In genomic region chr16:3816326-3816725, GRCh38 we compare ENCODE assay signal across 15 cellular contexts.
"Had no signal": no experiment of that assay in that cellular context is flagged by ENCODE, and none has a peak within 500 bp of the region (broad histone marks: within the 10 kb centered on the region; RNA-seq: fewer than 3 reads in every experiment).

No MANE protein-coding gene starts in this region.

- H3K27ac Mint-ChIP-seq: activated naive CD8-positive, alpha-beta T cell treated with anti-CD3 and anti-CD28 coated beads, Interleukin-2, amount 50 U/mL, for 24 hours; activated T-helper 1 cell treated with anti-CD3 and anti-CD28 coated beads, Interleukin-12 subunit alpha, Interleukin-12 subunit beta, Interleukin-2, Interleukin-4 antibody, amounts not matched to agents 30 ng/mL and 10 ng/mL and 1 ng/mL, durations not matched to agents 14 hours and 24 hours and 36 hours had no signal

- H3K4me3 ChIP-seq: breast epithelium, left lung, tibial artery had no signal

- H3K9me3 Mint-ChIP-seq: activated naive CD8-positive, alpha-beta T cell treated with anti-CD3 and anti-CD28 coated beads, Interleukin-2, amount 50 U/mL, for 24 hours; activated T-helper 1 cell treated with anti-CD3 and anti-CD28 coated beads, Interleukin-12 subunit alpha, Interleukin-12 subunit beta, Interleukin-2, Interleukin-4 antibody, amounts not matched to agents 30 ng/mL and 10 ng/mL and 1 ng/mL, durations not matched to agents 14 hours and 24 hours and 36 hours; neural crest cell had no signal

- DNase-seq: activated CD4-positive, alpha-beta T cell treated with anti-CD3 and anti-CD28 coated beads, Interleukin-2, amount 50 U/mL, for 1 hour; activated naive CD4-positive, alpha-beta T cell; activated naive CD8-positive, alpha-beta T cell treated with anti-CD3 and anti-CD28 coated beads, Interleukin-2, amount 50 U/mL, for 24 hours; aorta; erythroblast; kidney; left lung; stimulated activated CD4-positive, alpha-beta T cell treated with anti-CD3 and anti-CD28 coated beads, Interleukin-2, amount 100 ng/mL, for 24 hours; tibial artery had no signal

- H3K27me3 Mint-ChIP-seq: activated naive CD8-positive, alpha-beta T cell treated with anti-CD3 and anti-CD28 coated beads, Interleukin-2, amount 50 U/mL, for 24 hours had no signal

- H2AFZ ChIP-seq: parathyroid adenoma had no signal

- H3K36me3 ChIP-seq: breast epithelium, left lung, tibial artery had no signal

- H3K27ac ChIP-seq: breast epithelium, left lung, parathyroid adenoma, tibial artery had no signal

- H3K4me3 Mint-ChIP-seq: activated naive CD8-positive, alpha-beta T cell treated with anti-CD3 and anti-CD28 coated beads, Interleukin-2, amount 50 U/mL, for 24 hours; activated T-helper 1 cell treated with anti-CD3 and anti-CD28 coated beads, Interleukin-12 subunit alpha, Interleukin-12 subunit beta, Interleukin-2, Interleukin-4 antibody, amounts not matched to agents 30 ng/mL and 10 ng/mL and 1 ng/mL, durations not matched to agents 14 hours and 24 hours and 36 hours; neural crest cell had no signal

- ATAC-seq: activated CD4-positive, CD25-positive, alpha-beta regulatory T cell treated with anti-CD3 and anti-CD28 coated beads, Interleukin-2, amount 50 U/mL, for 24 hours; activated naive CD8-positive, alpha-beta T cell treated with anti-CD3 and anti-CD28 coated beads, Interleukin-2, amount 50 U/mL, for 24 hours; left lung had no signal

- H3K9ac ChIP-seq: parathyroid adenoma had no signal

- H3K27me3 ChIP-seq: breast epithelium, left lung, tibial artery had no signal

- FAIRE-seq: kidney, urothelium cell line had no signal
